In the genomic region with DNA sequence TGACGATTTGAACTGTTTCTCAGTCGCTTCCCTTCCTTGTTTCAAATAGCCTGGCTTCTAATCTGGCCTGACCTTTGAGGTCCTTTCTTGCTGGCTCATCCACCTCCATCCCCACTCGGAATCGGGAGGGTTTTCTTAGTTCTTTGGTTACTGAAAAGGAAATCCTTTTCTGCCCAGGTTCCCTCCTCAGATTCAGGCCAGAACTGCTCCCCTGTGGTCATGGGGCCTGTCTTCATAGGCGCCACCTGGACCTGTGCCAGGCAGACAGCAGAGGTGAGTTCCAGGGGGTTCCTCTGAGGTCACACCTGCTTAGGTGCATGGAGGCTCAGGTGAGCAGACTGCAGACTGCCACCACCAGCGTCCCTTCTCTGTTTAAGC, we compare ENCODE assay signal across 9 cellular contexts.
A peak's percentile ranks its signal among the peaks of the same experiment; 100 is the strongest.
DNase-seq lines count a peak whose midpoint lies in the region; ATAC-seq and TF ChIP-seq lines count a peak whose summit lies in the region.
"Had no signal": no experiment of that assay in that cellular context is flagged by ENCODE, and none has a peak within 500 bp of the region (broad histone marks: within the 10 kb centered on the region; RNA-seq: fewer than 3 reads in every experiment).

No MANE protein-coding gene starts in this region.

- H3K9me3 Mint-ChIP-seq in neural progenitor cell, result no peaks in the 10 kb centered on the region

- H3K9me2 ChIP-seq in PC-3 (replicated peaks; ENCODE audit: low read length) (no peaks in the 10 kb centered on the region), GM23248 (ENCODE audit: insufficient read depth) (no peaks in the 10 kb centered on the region)

- CTCF ChIA-PET in PC-3 (lab: Charles Lee), result interaction anchor here (0.6 to 1.4 kb wide), 3 partner anchors 50 to 261 kb away, joined by 4 to 20 read pairs (median 5); no protein-coding TSS in a partner anchor

- H3K4me3 ChIP-seq in PC-3 (ENCODE audit: low read length) (peak overlapping the region; percentile 66), neural progenitor cell (no peak overlapping the region), GM23248 (no peak overlapping the region)
- H3K4me3 ChIP-seq: body of pancreas had no signal

- no peak overlapping the region for H3K27ac Mint-ChIP-seq in neural progenitor cell

- H3K27ac ChIP-seq in PC-3 (ENCODE audit: low read length), result no peak overlapping the region
- no peak overlapping the region for H3K27ac ChIP-seq in neural progenitor cell
- no peak overlapping the region for H3K27ac ChIP-seq in GM23248
- H3K27ac ChIP-seq: body of pancreas had no signal

- H3K4me3 Mint-ChIP-seq in neural progenitor cell, result no peak overlapping the region

- H3K4me2 ChIP-seq in PC-3 (ENCODE audit: low read length) (peak overlapping the region; percentile 82), neural progenitor cell (no peak overlapping the region), GM23248 (ENCODE audit: unreplicated experiment) (no peak overlapping the region)

- H3K4me1 Mint-ChIP-seq in neural progenitor cell, result no peaks in the 10 kb centered on the region

- H3K9ac ChIP-seq in PC-3 (ENCODE audit: low read length), result peak overlapping the region; percentile 24; the same call in 1 of the 2 replicates
- no peak overlapping the region for H3K9ac ChIP-seq in neural progenitor cell
- H3K9ac ChIP-seq in GM23248, result no peak overlapping the region

- peaks cover 9% of the 10 kb centered on the region for H3K27me3 Mint-ChIP-seq in neural progenitor cell (ENCODE audit: insufficient read depth, low read depth)

- intact Hi-C loops in PC-3 (cut with micrococcal nuclease), result loop anchor here (1.0 kb wide), 2 partner anchors 144 to 261 kb away; no protein-coding TSS in a partner anchor
- intact Hi-C loops in sciatic nerve (cut with DNase I), result no loop called here

- WGBS in GM23248 (ENCODE audit: low coverage in 1 of 2, low lambda C conversion rate in 2 of 2, missing lambda C conversion rate in 2 of 2), 2 experiments, result 59 to 69% methylated on average over 6 of the region's 6 CpGs

- TF ChIP-seq CTCF in PC-3 (conservative IDR thresholded peaks at IDR 0.05; ENCODE audit: low read depth, low read length) (no peak), neural progenitor cell (IDR thresholded peaks at IDR 0.05) (no peak)

- TF ChIP-seq POLR2A in GM18505 (IDR thresholded peaks at IDR 0.05; ENCODE audit: borderline replicate concordance, extremely low read depth, insufficient read depth, insufficient read length), result no peak

- H3K36me3 ChIP-seq in PC-3 (ENCODE audit: low read depth, low read length) (no peaks in the 10 kb centered on the region), neural progenitor cell (no peaks in the 10 kb centered on the region), GM23248 (ENCODE audit: low read depth) (no peaks in the 10 kb centered on the region)

- in situ Hi-C loops in GM23248 (cut with MboI), result no loop called here

- H2AFZ ChIP-seq in PC-3 (ENCODE audit: low read length) (peak overlapping the region; percentile 87), neural progenitor cell (replicated peaks) (peak overlapping the region; percentile 82), GM23248 (no peak overlapping the region)

- no peaks in the 10 kb centered on the region for H3K36me3 Mint-ChIP-seq in neural progenitor cell

- H3K4me1 ChIP-seq in PC-3 (ENCODE audit: insufficient read depth, low read length) (peaks cover 10% of the 10 kb centered on the region; the same call in 1 of the 2 replicates), neural progenitor cell (no peaks in the 10 kb centered on the region), GM23248 (ENCODE audit: insufficient read depth) (0 out of 2 replicates have a peak, but pooled peaks cover 2% of the 10 kb centered on the region)
- H3K4me1 ChIP-seq: body of pancreas had no signal

- H3K27me3 ChIP-seq in PC-3 (ENCODE audit: low read length) (no peaks in the 10 kb centered on the region), neural progenitor cell (no peaks in the 10 kb centered on the region), GM23248 (replicated peaks; ENCODE audit: insufficient read depth) (peaks cover 15% of the 10 kb centered on the region; the same call in 1 of the 2 replicates)
- H3K27me3 ChIP-seq: body of pancreas had no signal

- H4K20me1 ChIP-seq in PC-3 (ENCODE audit: low read length), result no peaks in the 10 kb centered on the region
- no peaks in the 10 kb centered on the region for H4K20me1 ChIP-seq in neural progenitor cell (ENCODE audit: low read depth)
- no peaks in the 10 kb centered on the region for H4K20me1 ChIP-seq in GM23248 (ENCODE audit: insufficient read depth)

- peak; percentile 33 for ATAC-seq in HG02588 (IDR thresholded peaks at IDR 0.05; ENCODE audit: unreplicated experiment)
- ATAC-seq in PC-3, result peak; percentile 25
- no peak for ATAC-seq in GM18505 (IDR thresholded peaks at IDR 0.05; ENCODE audit: unreplicated experiment)
- no peak for ATAC-seq in sciatic nerve
- ATAC-seq: body of pancreas had no signal

- DNase-seq in NCI-H2107 treated with DMSO at 0.1 percent for 48 hours (lab: John Stamatoyannopoulos, UW; ENCODE audit: unreplicated experiment), result peak; percentile 38
- no peak for DNase-seq in NCI-H2107 (lab: John Stamatoyannopoulos, UW)
- DNase-seq in PC-3, result no peak
- no peak for DNase-seq in neural progenitor cell (ENCODE audit: low spot score)
- no peak for DNase-seq in GM23248
- DNase-seq in sciatic nerve (ENCODE audit: low spot score), result no peak

- POLR2A ChIA-PET in PC-3 (lab: Charles Lee; ENCODE audit: unreplicated experiment), result interaction anchor here (0.6 kb wide), 1 partner anchor 1002 kb away, joined by 4 read pairs; no protein-coding TSS in a partner anchor

- no TSS peak for BruUV-seq in PC-3 (replicated peaks; lab: Mats Ljungman, UMichigan)

- H3K9me3 ChIP-seq in PC-3 (ENCODE audit: low read length) (no peaks in the 10 kb centered on the region), neural progenitor cell (ENCODE audit: low read depth) (no peaks in the 10 kb centered on the region), GM23248 (ENCODE audit: low read depth) (no peaks in the 10 kb centered on the region)
- H3K9me3 ChIP-seq: body of pancreas had no signal

- H3F3A ChIP-seq in PC-3 (ENCODE audit: low read length, unreplicated experiment) (no peaks in the 10 kb centered on the region), neural progenitor cell (ENCODE audit: low read depth) (no peaks in the 10 kb centered on the region), GM23248 (ENCODE audit: insufficient read depth) (no peaks in the 10 kb centered on the region)

- H3K79me2 ChIP-seq in PC-3 (ENCODE audit: low read length) (no peaks in the 10 kb centered on the region), neural progenitor cell (ENCODE audit: low read depth) (no peaks in the 10 kb centered on the region), GM23248 (ENCODE audit: insufficient read depth) (no peaks in the 10 kb centered on the region)

Comparison
In these comparisons a context has a peak if more than half of its experiments do, and no peak if none do; other contexts are left out.
1. ATAC-seq: peak in HG02588 (single experiment) and PC-3 (single experiment); none in GM18505 (single experiment) and sciatic nerve (single experiment).